In the genomic region with DNA sequence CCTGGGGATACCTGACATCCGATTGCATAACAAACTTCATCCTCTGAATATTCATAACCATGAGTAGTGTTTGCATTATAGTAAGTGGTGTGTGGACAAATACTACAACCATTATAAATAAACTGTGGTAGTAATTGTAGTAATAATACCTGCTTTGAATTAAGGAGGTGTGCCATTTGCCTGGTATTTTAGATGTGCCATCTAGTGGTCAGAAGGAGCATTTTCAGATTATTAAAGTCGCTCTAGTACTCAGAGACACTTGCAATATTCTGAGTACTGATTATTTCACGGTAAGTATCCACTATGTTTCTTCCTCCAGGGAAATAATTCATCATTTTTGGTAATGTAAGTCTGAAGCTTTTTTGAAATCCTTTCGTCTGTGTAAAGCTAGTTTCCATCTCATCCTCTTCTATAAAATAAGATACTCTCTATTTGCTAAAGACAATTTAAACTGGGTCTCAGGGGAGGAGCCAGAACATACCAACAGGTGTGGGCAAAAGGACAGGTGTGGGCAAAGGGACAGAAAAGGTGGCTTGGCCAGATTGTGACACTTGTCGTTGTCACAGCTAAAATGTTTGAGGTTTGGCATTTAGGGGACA, we compare ENCODE assay signal across 9 cellular contexts.
DNase-seq lines count a peak whose midpoint lies in the region; ATAC-seq and TF ChIP-seq lines count a peak whose summit lies in the region.
"Had no signal": no experiment of that assay in that cellular context is flagged by ENCODE, and none has a peak within 500 bp of the region (broad histone marks: within the 10 kb centered on the region; RNA-seq: fewer than 3 reads in every experiment).

No MANE protein-coding gene starts in this region.

- H3K79me2 ChIP-seq in OCI-LY1 (ENCODE audit: insufficient read depth, low read length) = no peaks in the 10 kb centered on the region

- no peak overlapping the region for H3K4ac ChIP-seq in mesenchymal stem cell (ENCODE audit: low read depth in 1 of 2, low read length in 2 of 2)

- DNase-seq in DMS 273 (lab: John Stamatoyannopoulos, UW; ENCODE audit: unreplicated experiment) = peak; percentile 37
- DNase-seq in H7 = peak; percentile 10
- no peak for DNase-seq in endodermal cell
- DNase-seq in progenitor cell of endocrine pancreas (ENCODE audit: low spot score, unreplicated experiment) = no peak
- no peak for DNase-seq in stimulated activated naive CD4-positive, alpha-beta T cell treated with Interleukin-2 at 50 U/mL for 16 hours (lab: John Stamatoyannopoulos, UW)
- DNase-seq in mesenchymal stem cell = no peak

- WGBS in endodermal cell (ENCODE audit: insufficient coverage in 1 of 2, insufficient read length in 1 of 2), 2 experiments = 68 to 69% methylated on average over 3 to 5 of the region's 5 CpGs
- WGBS in mesenchymal stem cell = 38% methylated on average over 1 of the region's 5 CpGs

- H2AFZ ChIP-seq in OCI-LY1 (ENCODE audit: low read length) = no peak overlapping the region
- no peak overlapping the region for H2AFZ ChIP-seq in mesenchymal stem cell (ENCODE audit: low read depth, low read length)

- H3K27me3 Mint-ChIP-seq in endodermal cell (ENCODE audit: insufficient read depth) (no peaks in the 10 kb centered on the region), progenitor cell of endocrine pancreas (peaks cover 14% of the 10 kb centered on the region)

- no peak overlapping the region for H2BK12ac ChIP-seq in mesenchymal stem cell (ENCODE audit: low read length in 2 of 2)

- H3K27me3 ChIP-seq in H7 (ENCODE audit: control insufficient read depth, insufficient read depth, low read length) (no peaks in the 10 kb centered on the region; the same call in 1 of the 2 replicates), OCI-LY1 (ENCODE audit: insufficient read depth, low read length) (no peaks in the 10 kb centered on the region), endodermal cell (ENCODE audit: control insufficient read depth, insufficient read depth, low read length, poor library complexity, severe bottlenecking) (no peaks in the 10 kb centered on the region), mesenchymal stem cell (ENCODE audit: control insufficient read depth in 1 of 2, insufficient read depth in 1 of 2, low read length in 2 of 2) (no peaks in the 10 kb centered on the region)

- H3K36me3 ChIP-seq in H7 (replicated peaks; ENCODE audit: control insufficient read depth, insufficient read depth, low read length) = no peaks in the 10 kb centered on the region
- no peaks in the 10 kb centered on the region for H3K36me3 ChIP-seq in OCI-LY1 (ENCODE audit: insufficient read depth, low read length)
- H3K36me3 ChIP-seq in endodermal cell (ENCODE audit: control insufficient read depth, insufficient read depth, low read length) = no peaks in the 10 kb centered on the region
- H3K36me3 ChIP-seq in mesenchymal stem cell (ENCODE audit: control insufficient read depth in 1 of 2, insufficient read depth in 2 of 2, low read depth in 1 of 2, low read length in 2 of 2) = no peaks in the 10 kb centered on the region

- no peak overlapping the region for H4K8ac ChIP-seq in mesenchymal stem cell (ENCODE audit: low read length)

- H3K27ac Mint-ChIP-seq in endodermal cell (peak overlapping the region; percentile 50), progenitor cell of endocrine pancreas (no peak overlapping the region)
- H3K27ac Mint-ChIP-seq: IgD-negative memory B cell had no signal

- H3K14ac ChIP-seq in mesenchymal stem cell (ENCODE audit: low read length in 2 of 2) = no peak overlapping the region

- no peak for ATAC-seq in GM18873 (IDR thresholded peaks at IDR 0.05; ENCODE audit: low FRiP score, unreplicated experiment)

- no peaks in the 10 kb centered on the region for H4K20me1 ChIP-seq in OCI-LY1 (ENCODE audit: insufficient read depth, low read length)

- H3F3A ChIP-seq in OCI-LY1 (ENCODE audit: insufficient read depth, low read length) = no peaks in the 10 kb centered on the region

- peak; percentile 69 for TF ChIP-seq CTCF in OCI-LY1 (IDR thresholded peaks at IDR 0.05; ENCODE audit: low read length)
- TF ChIP-seq CTCF in endodermal cell (conservative IDR thresholded peaks at IDR 0.05) = peak; percentile 90
- peak; percentile 81 for TF ChIP-seq CTCF in progenitor cell of endocrine pancreas (IDR thresholded peaks at IDR 0.05; ENCODE audit: unreplicated experiment)

- H3K4me3 ChIP-seq in H7 (ENCODE audit: insufficient read depth, low read depth, low read length) = no peak overlapping the region
- H3K4me3 ChIP-seq in OCI-LY1 (ENCODE audit: low read depth, low read length, poor library complexity, severe bottlenecking) = no peak overlapping the region
- no peak overlapping the region for H3K4me3 ChIP-seq in endodermal cell (ENCODE audit: low read length)
- H3K4me3 ChIP-seq in mesenchymal stem cell (ENCODE audit: insufficient read depth in 1 of 2, low read depth in 1 of 2, low read length in 2 of 2) = no peak overlapping the region

- H2AK5ac ChIP-seq in mesenchymal stem cell (ENCODE audit: low read length, severe bottlenecking) = no peak overlapping the region

- H3K18ac ChIP-seq in mesenchymal stem cell (ENCODE audit: low read depth in 1 of 2, low read length in 2 of 2) = no peak overlapping the region

- H3K9ac ChIP-seq in OCI-LY1 (ENCODE audit: low read length) = no peak overlapping the region
- no peak overlapping the region for H3K9ac ChIP-seq in endodermal cell (ENCODE audit: extremely low read depth, low read length, poor library complexity, severe bottlenecking)
- H3K9ac ChIP-seq in mesenchymal stem cell (ENCODE audit: low read length) = no peak overlapping the region

- H3K79me1 ChIP-seq in mesenchymal stem cell (replicated peaks; ENCODE audit: low read length, poor library complexity, severe bottlenecking) = no peaks in the 10 kb centered on the region

- H3K27ac ChIP-seq in OCI-LY1 (ENCODE audit: low read depth, low read length, poor library complexity, severe bottlenecking) = no peak overlapping the region
- H3K27ac ChIP-seq in endodermal cell (ENCODE audit: low read depth, low read length) = no peak overlapping the region
- no peak overlapping the region for H3K27ac ChIP-seq in mesenchymal stem cell (ENCODE audit: low read length, poor library complexity, severe bottlenecking)

- no peaks in the 10 kb centered on the region for H3K9me3 Mint-ChIP-seq in endodermal cell
- H3K9me3 Mint-ChIP-seq in progenitor cell of endocrine pancreas (ENCODE audit: low read depth) = no peaks in the 10 kb centered on the region

- no peak overlapping the region for H2BK5ac ChIP-seq in mesenchymal stem cell (ENCODE audit: low read depth, low read length, poor library complexity, severe bottlenecking)

- H2BK120ac ChIP-seq in mesenchymal stem cell (ENCODE audit: low read depth, low read length) = no peak overlapping the region

- H3K4me1 Mint-ChIP-seq in endodermal cell (peaks cover 28% of the 10 kb centered on the region), progenitor cell of endocrine pancreas (ENCODE audit: low read depth) (peaks cover 1% of the 10 kb centered on the region)

- H3K4me1 ChIP-seq in OCI-LY1 (ENCODE audit: insufficient read depth, low read length, severe bottlenecking) (no peaks in the 10 kb centered on the region), endodermal cell (ENCODE audit: control insufficient read depth, insufficient read depth, low read length) (peaks cover 9% of the 10 kb centered on the region), mesenchymal stem cell (ENCODE audit: control insufficient read depth, insufficient read depth, low read depth, low read length) (no peaks in the 10 kb centered on the region)

- H3K36me3 Mint-ChIP-seq in endodermal cell (ENCODE audit: low read depth) (no peaks in the 10 kb centered on the region), progenitor cell of endocrine pancreas (ENCODE audit: insufficient read depth) (no peaks in the 10 kb centered on the region)
- H3K36me3 Mint-ChIP-seq: IgD-negative memory B cell had no signal

- no peak overlapping the region for H3K23ac ChIP-seq in mesenchymal stem cell (ENCODE audit: low read length in 2 of 2)

- H3K4me3 Mint-ChIP-seq in endodermal cell = no peak overlapping the region
- H3K4me3 Mint-ChIP-seq in progenitor cell of endocrine pancreas (ENCODE audit: low read depth) = no peak overlapping the region
- H3K4me3 Mint-ChIP-seq: IgD-negative memory B cell had no signal

- no peak overlapping the region for H2BK15ac ChIP-seq in mesenchymal stem cell (ENCODE audit: low read depth, poor library complexity, severe bottlenecking)

- H3K9me3 ChIP-seq in OCI-LY1 (ENCODE audit: low read length) (no peaks in the 10 kb centered on the region), endodermal cell (ENCODE audit: control insufficient read depth, low read length) (no peaks in the 10 kb centered on the region), mesenchymal stem cell (ENCODE audit: control insufficient read depth, low read length) (no peaks in the 10 kb centered on the region)

- no peaks in the 10 kb centered on the region for H3K9me2 ChIP-seq in OCI-LY1 (ENCODE audit: low read depth, low read length)

- H4K91ac ChIP-seq in mesenchymal stem cell (ENCODE audit: low read length) = no peak overlapping the region

- H3K4me2 ChIP-seq in OCI-LY1 (ENCODE audit: low read length) = no peak overlapping the region
- H3K4me2 ChIP-seq in mesenchymal stem cell (ENCODE audit: low read length, poor library complexity, severe bottlenecking) = no peak overlapping the region

Comparison
In these comparisons a context has a peak if more than half of its experiments do, and no peak if none do; other contexts are left out.
1. DNase-seq: peak in DMS 273 (single experiment) and H7 (single experiment); none in endodermal cell (single experiment), progenitor cell of endocrine pancreas (single experiment), stimulated activated naive CD4-positive, alpha-beta T cell treated with Interleukin-2 at 50 U/mL for 16 hours (single experiment) and mesenchymal stem cell (single experiment).
2. Peak in every context shown above with its lines, with median percentiles within 50 percentile points of each other: CTCF ChIP-seq.